13 cellular contexts compared by ENCODE assay signal in the genomic region with DNA sequence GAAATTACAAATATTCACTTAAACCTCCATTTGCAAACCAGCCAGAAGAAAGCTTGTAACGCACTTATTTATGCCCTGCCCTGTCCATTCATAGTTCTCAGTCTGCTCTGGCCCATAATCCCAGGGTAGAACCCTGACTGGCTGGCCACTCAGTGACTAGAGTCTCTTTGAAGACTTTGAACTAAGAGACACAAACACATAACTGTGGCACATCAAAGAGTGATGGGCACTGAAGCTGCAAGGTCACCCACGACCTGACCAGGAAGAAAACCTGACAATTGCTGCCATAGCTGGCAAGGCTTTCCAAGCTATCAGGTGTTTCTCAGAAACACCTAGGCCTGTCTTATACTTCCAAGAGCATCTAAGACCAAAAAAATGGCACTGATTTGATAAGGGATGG.
"Had no signal": no experiment of that assay in that cellular context is flagged by ENCODE, and none has a peak within 500 bp of the region (broad histone marks: within the 10 kb centered on the region; RNA-seq: fewer than 3 reads in every experiment).

No MANE protein-coding gene starts in this region.

- ATAC-seq: activated T-cell treated with anti-CD3 and anti-CD28 coated beads, Interleukin-2, amount 50 U/mL, for 72 hours; left cardiac atrium; sciatic nerve had no signal

- H3K4me3 ChIP-seq: cardiac muscle cell, lung, ovary, thoracic aorta had no signal

- H3K9me3 ChIP-seq: ovary, thoracic aorta had no signal

- H3K36me3 ChIP-seq: cardiac muscle cell, ovary had no signal

- H3K27me3 ChIP-seq: cardiac muscle cell, ovary had no signal

- DNase-seq: activated CD4-positive, CD25-positive, alpha-beta regulatory T cell; activated naive CD4-positive, alpha-beta T cell treated with Interleukin-2 at 50 U/mL for 16 hours; activated T-cell treated with anti-CD3 and anti-CD28 coated beads, Interleukin-2, amount 50 U/mL, for 72 hours; head of caudate nucleus; left cardiac atrium; midbrain; ovary; stimulated activated CD4-positive, alpha-beta T cell treated with anti-CD3 and anti-CD28 coated beads, Interleukin-1b, Interleukin-23, amount 100 ng/mL, for 48 hours had no signal

- H3K27ac ChIP-seq: cardiac muscle cell, epithelial cell of prostate, ovary had no signal

- H3K9me3 Mint-ChIP-seq: activated T-cell treated with anti-CD3 and anti-CD28 coated beads, Interleukin-2, amount 50 U/mL, for 72 hours had no signal
